21 cellular contexts compared by ENCODE assay signal in genomic region chr6:155129744-155130143, GRCh38.
DNase-seq lines count a peak whose midpoint lies in the region; ATAC-seq, FAIRE-seq and TF ChIP-seq lines count a peak whose summit lies in the region.
"Had no signal": no experiment of that assay in that cellular context is flagged by ENCODE, and none has a peak within 500 bp of the region (broad histone marks: within the 10 kb centered on the region; RNA-seq: fewer than 3 reads in every experiment).

No MANE protein-coding gene starts in this region.

- no peak overlapping the region for H3K27ac ChIP-seq in aorta (ENCODE audit: low read depth in 1 of 2, low read length in 2 of 2)
- H3K27ac ChIP-seq: 22Rv1 had no signal

- ATAC-seq in natural killer cell treated with Interleukin-12 subunit alpha and Interleukin-12 subunit beta and Interleukin-15 and Interleukin-18, amount 100 ng/mL, for 72 hours = no peak
- ATAC-seq in natural killer cell (no peak), aorta (ENCODE audit: low FRiP score) (peak; percentile 42), HG03378 (IDR thresholded peaks at IDR 0.05; ENCODE audit: unreplicated experiment) (no peak)
- ATAC-seq: GM23338 had no signal

- intact Hi-C loops in natural killer cell (cut with micrococcal nuclease) = no loop called here
- intact Hi-C loops in aorta (cut with DNase I) = no loop called here

- H3K9me3 Mint-ChIP-seq in T-helper 2 cell treated with Interferon-gamma antibody and Interleukin-4, amounts not matched to agents 5 μg/mL and 100 μg/mL, for 36 hours = no peaks in the 10 kb centered on the region
- H3K9me3 Mint-ChIP-seq in natural killer cell treated with Interleukin-12 subunit alpha and Interleukin-12 subunit beta and Interleukin-15 and Interleukin-18, amount 100 ng/mL, for 72 hours = no peaks in the 10 kb centered on the region
- H3K9me3 Mint-ChIP-seq in natural killer cell = no peaks in the 10 kb centered on the region
- H3K9me3 Mint-ChIP-seq in glutamatergic neuron (ENCODE audit: unreplicated experiment) = peaks cover 3% of the 10 kb centered on the region
- H3K9me3 Mint-ChIP-seq: CD4-positive, CD25-positive, alpha-beta regulatory T cell; GM23338 had no signal

- H3K36me3 Mint-ChIP-seq in T-helper 2 cell treated with Interferon-gamma antibody and Interleukin-4, amounts not matched to agents 5 μg/mL and 100 μg/mL, for 36 hours (ENCODE audit: low read depth) = peaks cover 5% of the 10 kb centered on the region
- peaks cover 6% of the 10 kb centered on the region for H3K36me3 Mint-ChIP-seq in natural killer cell treated with Interleukin-12 subunit alpha and Interleukin-12 subunit beta and Interleukin-15 and Interleukin-18, amount 100 ng/mL, for 72 hours
- H3K36me3 Mint-ChIP-seq in natural killer cell (no peaks in the 10 kb centered on the region), glutamatergic neuron (ENCODE audit: unreplicated experiment) (no peaks in the 10 kb centered on the region)

- H3K27ac Mint-ChIP-seq in T-helper 2 cell treated with Interferon-gamma antibody and Interleukin-4, amounts not matched to agents 5 μg/mL and 100 μg/mL, for 36 hours = peak overlapping the region; percentile 78
- peak overlapping the region; percentile 20 to 40 for H3K27ac Mint-ChIP-seq in natural killer cell treated with Interleukin-12 subunit alpha and Interleukin-12 subunit beta and Interleukin-15 and Interleukin-18, amount 100 ng/mL, for 72 hours
- H3K27ac Mint-ChIP-seq in natural killer cell = no peak overlapping the region
- H3K27ac Mint-ChIP-seq in glutamatergic neuron (ENCODE audit: unreplicated experiment) = peak overlapping the region; percentile 48
- H3K27ac Mint-ChIP-seq: B cell had no signal

- FAIRE-seq in RCC 7860 (lab: Jason Lieb, UNC) = no peak
- FAIRE-seq: GM12892 had no signal

- H3K4me3 ChIP-seq in aorta (ENCODE audit: low read length in 2 of 2) = no peak overlapping the region
- H3K4me3 ChIP-seq: GM23338 had no signal

- peaks cover 19% of the 10 kb centered on the region for H3K4me1 Mint-ChIP-seq in T-helper 2 cell treated with Interferon-gamma antibody and Interleukin-4, amounts not matched to agents 5 μg/mL and 100 μg/mL, for 36 hours (ENCODE audit: low read depth)
- H3K4me1 Mint-ChIP-seq in natural killer cell treated with Interleukin-12 subunit alpha and Interleukin-12 subunit beta and Interleukin-15 and Interleukin-18, amount 100 ng/mL, for 72 hours (ENCODE audit: low read depth in 2 of 2) = peaks cover 9 to 25% of the 10 kb centered on the region in 2 donors
- H3K4me1 Mint-ChIP-seq in natural killer cell (no peaks in the 10 kb centered on the region), glutamatergic neuron (ENCODE audit: low read depth, unreplicated experiment) (peaks cover 10% of the 10 kb centered on the region)
- H3K4me1 Mint-ChIP-seq: B cell; CD4-positive, CD25-positive, alpha-beta regulatory T cell had no signal

- H3K27me3 ChIP-seq in aorta (ENCODE audit: control insufficient read depth in 1 of 2, insufficient read depth in 2 of 2, low read length in 1 of 2) = no peaks in the 10 kb centered on the region

- no peak for DNase-seq in T-helper 2 cell treated with Interferon-gamma antibody and Interleukin-4, amounts not matched to agents 5 μg/mL and 100 μg/mL, for 36 hours (ENCODE audit: low spot score)
- DNase-seq in T-helper 2 cell (no peak), natural killer cell (no peak), glutamatergic neuron (no peak), aorta (no peak), RCC 7860 (ENCODE audit: low spot score) (no peak)
- DNase-seq in natural killer cell treated with Interleukin-12 subunit alpha and Interleukin-12 subunit beta and Interleukin-15 and Interleukin-18, amount 100 ng/mL, for 72 hours (ENCODE audit: low spot score) = no peak
- DNase-seq: Caco-2; CD4-positive, CD25-positive, alpha-beta regulatory T cell; DMS153; KBM-7; NCI-H1417 treated with DMSO at 0.1 percent for 48 hours; NCI-H1930; NCI-H2171; NCI-H446 treated with DMSO at 0.1 percent for 48 hours; NK-92 treated with Interleukin-12 subunit alpha and Interleukin-12 subunit beta, amount 100 ng/mL, for 24 hours had no signal

- 97 to 98% methylated on average over 14 of the region's 14 CpGs for WGBS in aorta, 2 donors

- no peak for TF ChIP-seq CTCF in natural killer cell (IDR thresholded peaks at IDR 0.05)
- TF ChIP-seq CTCF in glutamatergic neuron (IDR thresholded peaks at IDR 0.05; ENCODE audit: partially characterized antibody, unreplicated experiment) = no peak

- H3K4me3 Mint-ChIP-seq in T-helper 2 cell treated with Interferon-gamma antibody and Interleukin-4, amounts not matched to agents 5 μg/mL and 100 μg/mL, for 36 hours = peak overlapping the region; percentile 34
- H3K4me3 Mint-ChIP-seq in natural killer cell treated with Interleukin-12 subunit alpha and Interleukin-12 subunit beta and Interleukin-15 and Interleukin-18, amount 100 ng/mL, for 72 hours = no peak overlapping the region
- H3K4me3 Mint-ChIP-seq in natural killer cell (no peak overlapping the region), glutamatergic neuron (ENCODE audit: unreplicated experiment) (no peak overlapping the region)
- H3K4me3 Mint-ChIP-seq: B cell; CD4-positive, CD25-positive, alpha-beta regulatory T cell; GM23338 had no signal

- H3K4me1 ChIP-seq in aorta (ENCODE audit: control insufficient read depth in 1 of 2, insufficient read depth in 2 of 2, low read length in 2 of 2) = no peaks in the 10 kb centered on the region
- H3K4me1 ChIP-seq: Caco-2 had no signal

- no peaks in the 10 kb centered on the region for H3K9me3 ChIP-seq in aorta (ENCODE audit: control insufficient read depth, low read length)
- H3K9me3 ChIP-seq: Caco-2 had no signal

- H3K27me3 Mint-ChIP-seq in T-helper 2 cell treated with Interferon-gamma antibody and Interleukin-4, amounts not matched to agents 5 μg/mL and 100 μg/mL, for 36 hours (ENCODE audit: low read depth) = no peaks in the 10 kb centered on the region
- H3K27me3 Mint-ChIP-seq in natural killer cell treated with Interleukin-12 subunit alpha and Interleukin-12 subunit beta and Interleukin-15 and Interleukin-18, amount 100 ng/mL, for 72 hours = peaks cover 0 to 7% of the 10 kb centered on the region in 2 donors
- H3K27me3 Mint-ChIP-seq in natural killer cell (ENCODE audit: low read depth in 2 of 2) = peaks cover 0 to 3% of the 10 kb centered on the region in 2 donors
- H3K27me3 Mint-ChIP-seq in glutamatergic neuron (ENCODE audit: unreplicated experiment) = peaks cover 5% of the 10 kb centered on the region
- H3K27me3 Mint-ChIP-seq: B cell; CD4-positive, CD25-positive, alpha-beta regulatory T cell had no signal

- H3K36me3 ChIP-seq in aorta (ENCODE audit: control insufficient read depth in 1 of 2, insufficient read depth in 2 of 2, low read length in 1 of 2) = no peaks in the 10 kb centered on the region

Comparison
In these comparisons a context has a peak if more than half of its experiments do, and no peak if none do; other contexts are left out.
1. H3K27ac Mint-ChIP-seq: peak in T-helper 2 cell treated with Interferon-gamma antibody and Interleukin-4, amounts not matched to agents 5 μg/mL and 100 μg/mL, for 36 hours (single experiment), natural killer cell treated with Interleukin-12 subunit alpha and Interleukin-12 subunit beta and Interleukin-15 and Interleukin-18, amount 100 ng/mL, for 72 hours (2 of 2) and glutamatergic neuron (single experiment); none in natural killer cell (0 of 2).